ENCODE assay signal across 6 cellular contexts in genomic region chr1:162818136-162818535, GRCh38. TPM values are rescaled to one million over a fixed set of nuclear protein-coding genes. Genes with fewer than 3 reads are reported as not detected.
"Had no signal": no experiment of that assay in that cellular context is flagged by ENCODE, and none has a peak within 500 bp of the region (broad histone marks: within the 10 kb centered on the region; RNA-seq: fewer than 3 reads in every experiment).

No MANE protein-coding gene starts in this region.

RNA-seq across cellular contexts. Expression of gene CCDC190, which starts 42.8 kb away (rescaled TPM):
- total RNA-seq: GM23248, GM23338, H1, H4, H7, H9 had no signal
- polyA plus RNA-seq: GM23248, GM23338, H1 had no signal
